Comparison of ENCODE assay signal across 16 cellular contexts in genomic region chr5:155406815-155407214, GRCh38.
"Had no signal": no experiment of that assay in that cellular context is flagged by ENCODE, and none has a peak within 500 bp of the region (broad histone marks: within the 10 kb centered on the region; RNA-seq: fewer than 3 reads in every experiment).

No MANE protein-coding gene starts in this region.

- H3K27me3 ChIP-seq: body of pancreas, neural progenitor cell, ovary, suprapubic skin, upper lobe of left lung had no signal

- H3K27ac ChIP-seq: body of pancreas, neural progenitor cell, ovary, suprapubic skin, upper lobe of left lung had no signal

- H3K4me3 ChIP-seq: body of pancreas, neural progenitor cell, ovary, suprapubic skin, upper lobe of left lung had no signal

- ATAC-seq: body of pancreas; stimulated activated naive CD8-positive, alpha-beta T cell treated with anti-CD3 and anti-CD28 coated beads, Interleukin-15, Interleukin-2, amounts not matched to agents 100 U/mL and 50 U/mL, for 24 hours had no signal

- DNase-seq: activated B cell treated with CpG ODN at 0.5 μM for 24 hours; activated CD4-positive, alpha-beta T cell treated with anti-CD3 and anti-CD28 coated beads, Interleukin-2, amount 10 ng/mL, durations not matched to agents 7 days and 5 days; activated effector memory CD4-positive, alpha-beta T cell treated with Interleukin-2 at 50 U/mL for 16 hours; activated T-cell treated with anti-CD3 and anti-CD28 coated beads, Interleukin-2, amount 50 U/mL, for 1 hour; body of pancreas; effector memory CD4-positive, alpha-beta T cell; ovary; stimulated activated CD4-positive, alpha-beta T cell treated with anti-CD3 and anti-CD28 coated beads, Interleukin-4, amount 100 ng/mL, for 1 hour; stimulated activated CD8-positive, alpha-beta memory T cell treated with anti-CD3 and anti-CD28 coated beads, Interleukin-4, amount 100 ng/mL, for 48 hours; stimulated activated naive CD8-positive, alpha-beta T cell treated with anti-CD3 and anti-CD28 coated beads, Interleukin-15, Interleukin-2, amounts not matched to agents 100 U/mL and 50 U/mL, for 24 hours; upper lobe of left lung had no signal

- H3K9me3 ChIP-seq: body of pancreas, ovary, suprapubic skin had no signal

- H3K36me3 ChIP-seq: neural progenitor cell, ovary, suprapubic skin, upper lobe of left lung had no signal

- H2AFZ ChIP-seq: neural progenitor cell had no signal

- H3K9ac ChIP-seq: neural progenitor cell had no signal

- FAIRE-seq: frontal cortex, keratinocyte, TTC549 had no signal

- H3K4me1 ChIP-seq: body of pancreas, neural progenitor cell, suprapubic skin, upper lobe of left lung had no signal

- H3K4me2 ChIP-seq: neural progenitor cell had no signal
